Comparison of ENCODE assay signal across 15 cellular contexts in genomic region chr5:1729641-1730486, GRCh38.
DNase-seq lines count a peak whose midpoint lies in the region; ATAC-seq, FAIRE-seq and TF ChIP-seq lines count a peak whose summit lies in the region.
"Had no signal": no experiment of that assay in that cellular context is flagged by ENCODE, and none has a peak within 500 bp of the region (broad histone marks: within the 10 kb centered on the region; RNA-seq: fewer than 3 reads in every experiment).

No MANE protein-coding gene starts in this region.

- no peaks in the 10 kb centered on the region for H3K27me3 ChIP-seq in right lobe of liver
- H3K27me3 ChIP-seq in HepG2 (ENCODE audit: control insufficient read depth in 1 of 2, insufficient read depth in 2 of 2, low read length in 2 of 2): peaks cover 17 to 64% of the 10 kb centered on the region in 2 experiments
- H3K27me3 ChIP-seq: body of pancreas had no signal

- H3K9me3 ChIP-seq in right lobe of liver (no peaks in the 10 kb centered on the region), HepG2 (ENCODE audit: low read length) (no peaks in the 10 kb centered on the region)
- H3K9me3 ChIP-seq: body of pancreas had no signal

- no peak for TF ChIP-seq CTCF in right lobe of liver (IDR thresholded peaks at IDR 0.05)
- TF ChIP-seq CTCF in HepG2 (CRISPR knock-in tag; IDR thresholded peaks at IDR 0.05): no peak

- H3K36me3 ChIP-seq in right lobe of liver: no peaks in the 10 kb centered on the region
- H3K36me3 ChIP-seq in HepG2 (replicated peaks in 1 of 2; ENCODE audit: control insufficient read depth in 1 of 2, insufficient read depth in 2 of 2, low read length in 2 of 2): no peaks in the 10 kb centered on the region

- H2AFZ ChIP-seq in HepG2 (ENCODE audit: low read length): no peak overlapping the region

- H3K4me1 ChIP-seq in right lobe of liver (no peaks in the 10 kb centered on the region), HepG2 (ENCODE audit: insufficient read depth, low read length) (no peaks in the 10 kb centered on the region)
- H3K4me1 ChIP-seq: body of pancreas had no signal

- H3K27ac ChIP-seq in right lobe of liver (no peak overlapping the region), HepG2 (ENCODE audit: extremely low read length, insufficient read depth, low read length) (no peak overlapping the region)
- H3K27ac ChIP-seq: body of pancreas had no signal

- no TSS peak for BruUV-seq in HepG2 (replicated peaks; lab: Mats Ljungman, UMichigan)

- TF ChIP-seq EP300 in HepG2 (IDR thresholded peaks at IDR 0.05; ENCODE audit: low read depth in 2 of 2, low read length in 2 of 2) (no peak), HepG2 (CRISPR knock-in tag; IDR thresholded peaks at IDR 0.05; ENCODE audit: borderline replicate concordance) (no peak)

- POLR2A ChIA-PET in HepG2 (lab: Yijun Ruan, JAX): interaction anchor here (0.6 kb wide), 1 partner anchor 69 kb away, joined by 3 read pairs; no protein-coding TSS in a partner anchor

- ATAC-seq in right lobe of liver: no peak
- no peak for ATAC-seq in HepG2
- no peak for ATAC-seq in GM21576 (IDR thresholded peaks at IDR 0.05; ENCODE audit: unreplicated experiment)
- ATAC-seq: body of pancreas; stimulated activated naive CD8-positive, alpha-beta T cell treated with anti-CD3 and anti-CD28 coated beads, Interleukin-15, amount 100 ng/mL, for 72 hours; T-helper 17 cell had no signal

- DNase-seq in right lobe of liver: peak; percentile 8 to 41 (median 31)
- DNase-seq in HepG2 (ENCODE audit: low spot score): no peak
- DNase-seq in iPS-NIHi11 (ENCODE audit: low spot score): peak; percentile 13
- DNase-seq in posterior vena cava (ENCODE audit: low spot score): peak; percentile 78
- no peak for DNase-seq in NCI-H187 (lab: John Stamatoyannopoulos, UW)
- DNase-seq in NCI-H1417 (lab: John Stamatoyannopoulos, UW): no peak
- DNase-seq: activated CD4-positive, CD25-positive, alpha-beta regulatory T cell; naive B cell; NCI-H1694; SHP77 treated with DMSO at 0.1 percent for 48 hours; stimulated activated CD4-positive, alpha-beta T cell treated with anti-CD3 and anti-CD28 coated beads, Interleukin-15, amount 100 ng/mL, for 24 hours; stimulated activated naive CD8-positive, alpha-beta T cell treated with anti-CD3 and anti-CD28 coated beads, Interleukin-15, amount 100 ng/mL, for 72 hours; T-helper 17 cell had no signal

- no peak for TF ChIP-seq RAD21 in HepG2 (CRISPR knock-in tag; IDR thresholded peaks at IDR 0.05)

- in situ Hi-C loops in HepG2 (cut with HindIII; ENCODE audit: extremely low pct_ligation_motif_present, low pct_unique_long_range_greater_than_20kb): no loop called here

- CTCF ChIA-PET in HepG2 (lab: Yijun Ruan, JAX; ENCODE audit: low intra/inter-chr PET ratio, low total read pairs): no interaction called here

- no peak overlapping the region for H3K4me2 ChIP-seq in HepG2 (ENCODE audit: low read depth, low read length)

- H3K79me2 ChIP-seq in HepG2 (ENCODE audit: insufficient read depth, low read length): no peaks in the 10 kb centered on the region

- intact Hi-C loops in right lobe of liver (cut with DNase I) (no loop called here), HepG2 (cut with micrococcal nuclease; ENCODE audit: unreplicated experiment) (no loop called here), posterior vena cava (cut with DNase I) (no loop called here)

- no peak for TF ChIP-seq POLR2A in right lobe of liver (IDR thresholded peaks at IDR 0.05)
- TF ChIP-seq POLR2A in HepG2 (IDR thresholded peaks at IDR 0.05; ENCODE audit: insufficient read depth in 1 of 2, low read depth in 2 of 2, low read length in 2 of 2): no peak

- no peaks in the 10 kb centered on the region for H4K20me1 ChIP-seq in HepG2 (ENCODE audit: insufficient read depth, low read length)

- FAIRE-seq in HepG2 (lab: Jason Lieb, UNC): no peak

- H3K9ac ChIP-seq in HepG2 (ENCODE audit: insufficient read depth, low read depth, low read length): no peak overlapping the region

- 68% methylated on average over 11 of the region's 40 CpGs for WGBS in right lobe of liver (ENCODE audit: insufficient coverage, low coverage, low lambda C conversion rate, missing lambda C conversion rate)
- 41% methylated on average over 32 of the region's 40 CpGs for WGBS in HepG2 (ENCODE audit: low lambda C conversion rate)

- H3K4me3 ChIP-seq in right lobe of liver: no peak overlapping the region
- H3K4me3 ChIP-seq in HepG2 (replicated peaks in 1 of 3; ENCODE audit: insufficient read depth in 1 of 3, low read depth in 2 of 3, low read length in 3 of 3): no peak overlapping the region
- H3K4me3 ChIP-seq: body of pancreas had no signal

TF ChIP-seq in HepG2, 621 proteins besides CTCF, POLR2A, EP300 and RAD21:
- TF ChIP-seq ZBTB7B (CRISPR knock-in tag; IDR thresholded peaks at IDR 0.05) (no peak), CREB3 (CRISPR knock-in tag; IDR thresholded peaks at IDR 0.05) (no peak), RFX1 (IDR thresholded peaks at IDR 0.05) (no peak), HNF1B (CRISPR knock-in tag; IDR thresholded peaks at IDR 0.05) (no peak), ZNF7 (CRISPR knock-in tag; IDR thresholded peaks at IDR 0.05) (no peak), ETS1 (CRISPR knock-in tag; IDR thresholded peaks at IDR 0.05) (no peak), NFYC (CRISPR knock-in tag; IDR thresholded peaks at IDR 0.05) (no peak), DRAP1 (CRISPR knock-in tag; IDR thresholded peaks at IDR 0.05) (no peak), THAP11 (CRISPR knock-in tag; IDR thresholded peaks at IDR 0.05) (no peak), SRF (IDR thresholded peaks at IDR 0.05; ENCODE audit: low read depth, low read length) (no peak), ZNF747 (CRISPR knock-in tag; IDR thresholded peaks at IDR 0.05; ENCODE audit: borderline replicate concordance) (no peak), ZNF589 (CRISPR knock-in tag; conservative IDR thresholded peaks at IDR 0.05) (no peak), ZUFSP (CRISPR knock-in tag; IDR thresholded peaks at IDR 0.05; ENCODE audit: borderline replicate concordance) (no peak), TGIF2 (CRISPR knock-in tag; IDR thresholded peaks at IDR 0.05) (no peak), IRF2 (CRISPR knock-in tag; IDR thresholded peaks at IDR 0.05) (no peak)

Comparison
In these comparisons a context has a peak if more than half of its experiments do, and no peak if none do; other contexts are left out.
1. DNase-seq: peak in right lobe of liver (3 of 3), iPS-NIHi11 (single experiment) and posterior vena cava (single experiment); none in HepG2 (single experiment), NCI-H187 (0 of 2) and NCI-H1417 (0 of 3).